19 cellular contexts compared by ENCODE assay signal in genomic region chr20:17059465-17059864, GRCh38.
A peak's percentile ranks its signal among the peaks of the same experiment; 100 is the strongest.
DNase-seq lines count a peak whose midpoint lies in the region; ATAC-seq, FAIRE-seq and TF ChIP-seq lines count a peak whose summit lies in the region.
"Had no signal": no experiment of that assay in that cellular context is flagged by ENCODE, and none has a peak within 500 bp of the region (broad histone marks: within the 10 kb centered on the region; RNA-seq: fewer than 3 reads in every experiment).

No MANE protein-coding gene starts in this region.

- dilution Hi-C loops in mammary epithelial cell (cut with HindIII; ENCODE audit: low sequenced_read_pairs): no loop called here

- no peaks in the 10 kb centered on the region for H3K27me3 ChIP-seq in mammary epithelial cell (ENCODE audit: insufficient read depth, low read length)
- H3K27me3 ChIP-seq: neutrophil, Peyer's patch, tibial nerve had no signal

- no peaks in the 10 kb centered on the region for H3K36me3 Mint-ChIP-seq in MCF 10A (ENCODE audit: insufficient read depth, unreplicated experiment)
- H3K36me3 Mint-ChIP-seq: IgD-negative memory B cell had no signal

- H3K27ac Mint-ChIP-seq in MCF 10A (ENCODE audit: low read depth, unreplicated experiment): no peak overlapping the region
- H3K27ac Mint-ChIP-seq: GM23338, IgD-negative memory B cell had no signal

- no peaks in the 10 kb centered on the region for H3K36me3 ChIP-seq in mammary epithelial cell (ENCODE audit: insufficient read depth, low read length)
- H3K36me3 ChIP-seq: neutrophil, Peyer's patch, tibial nerve had no signal

- no peaks in the 10 kb centered on the region for H3K4me1 Mint-ChIP-seq in MCF 10A (ENCODE audit: insufficient read depth, unreplicated experiment)
- H3K4me1 Mint-ChIP-seq: GM23338, IgD-negative memory B cell had no signal

- H3K27ac ChIP-seq in mammary epithelial cell (ENCODE audit: insufficient read depth, low read depth, low read length): no peak overlapping the region
- H3K27ac ChIP-seq: epithelial cell of prostate, neutrophil, Peyer's patch, tibial nerve had no signal

- DNase-seq in MCF 10A (ENCODE audit: unreplicated experiment): peak; percentile 66
- DNase-seq in mammary epithelial cell: no peak
- DNase-seq in NCI-H2196 (lab: John Stamatoyannopoulos, UW; ENCODE audit: unreplicated experiment): peak; percentile 81
- peak; percentile 8 for DNase-seq in astrocyte of the cerebellum (ENCODE audit: low read depth)
- DNase-seq in stimulated activated CD4-positive, alpha-beta T cell treated with anti-CD3 and anti-CD28 coated beads, Interleukin-12 subunit alpha, Interleukin-12 subunit beta, amount 100 ng/mL, for 4 hours: no peak
- no peak for DNase-seq in GM12892 (ENCODE audit: insufficient read length)
- DNase-seq: 8988T; central memory CD4-positive, alpha-beta T cell; NCI-H2081; Peyer's patch; small intestine had no signal

- BruUV-seq in MCF 10A (replicated peaks; lab: Mats Ljungman, UMichigan) (no TSS peak), mammary epithelial cell (replicated peaks; lab: Mats Ljungman, UMichigan) (no TSS peak)

- no peaks in the 10 kb centered on the region for H3K27me3 Mint-ChIP-seq in MCF 10A (ENCODE audit: insufficient read depth, unreplicated experiment)
- H3K27me3 Mint-ChIP-seq: IgD-negative memory B cell had no signal

- H2AFZ ChIP-seq in mammary epithelial cell (ENCODE audit: low read depth, low read length): no peak overlapping the region
- H2AFZ ChIP-seq: GM23338 had no signal

- POLR2A ChIA-PET in MCF 10A (lab: Yijun Ruan, JAX): no interaction called here

- no peak overlapping the region for H3K4me2 ChIP-seq in mammary epithelial cell (ENCODE audit: insufficient read depth, low read depth, low read length)
- H3K4me2 ChIP-seq: GM23338 had no signal

- H3K4me3 ChIP-seq in mammary epithelial cell (replicated peaks in 1 of 3; ENCODE audit: insufficient read depth in 1 of 3, low read depth in 2 of 3, low read length in 3 of 3) (no peak overlapping the region), astrocyte of the cerebellum (ENCODE audit: low read depth, low read length) (no peak overlapping the region)
- H3K4me3 ChIP-seq: GM23338, Peyer's patch, tibial nerve had no signal

- ATAC-seq in GM18505 (IDR thresholded peaks at IDR 0.05; ENCODE audit: unreplicated experiment) (no peak), GM21737 (IDR thresholded peaks at IDR 0.05; ENCODE audit: unreplicated experiment) (no peak)
- ATAC-seq: GM23338 had no signal

- H3K4me3 Mint-ChIP-seq in MCF 10A (ENCODE audit: unreplicated experiment): no peak overlapping the region
- H3K4me3 Mint-ChIP-seq: GM23338 had no signal

- H3K9ac ChIP-seq in mammary epithelial cell (ENCODE audit: insufficient read depth, low read length): no peak overlapping the region

- intact Hi-C loops in MCF 10A (cut with micrococcal nuclease) (no loop called here), mammary epithelial cell (cut with micrococcal nuclease) (no loop called here)

- WGBS in mammary epithelial cell (ENCODE audit: low coverage, missing lambda C conversion rate): 48% methylated on average over 7 of the region's 7 CpGs

- CTCF ChIA-PET in MCF 10A (lab: Yijun Ruan, JAX): interaction anchor here (0.9 kb wide), 1 partner anchor 371 kb away, joined by 3 read pairs; no protein-coding TSS in a partner anchor
- CTCF ChIA-PET in mammary epithelial cell (lab: Charles Lee; ENCODE audit: low non-redundant PET): no interaction called here

- no peak for TF ChIP-seq POLR2A in GM18505 (IDR thresholded peaks at IDR 0.05; ENCODE audit: borderline replicate concordance, extremely low read depth, insufficient read depth, insufficient read length)
- TF ChIP-seq POLR2A in GM12892 (IDR thresholded peaks at IDR 0.05; ENCODE audit: low read depth, low read length): no peak

- no peaks in the 10 kb centered on the region for H4K20me1 ChIP-seq in mammary epithelial cell (ENCODE audit: insufficient read depth, low read length)

- peaks cover 29% of the 10 kb centered on the region for H3K9me3 Mint-ChIP-seq in MCF 10A (ENCODE audit: unreplicated experiment)

- TF ChIP-seq CTCF in MCF 10A (IDR thresholded peaks at IDR 0.05; ENCODE audit: unreplicated experiment) (no peak), mammary epithelial cell (conservative IDR thresholded peaks at IDR 0.05 in 1 of 2, IDR thresholded peaks at IDR 0.05 in 1 of 2; ENCODE audit: extremely low read depth in 1 of 2, insufficient read depth in 1 of 2, low read depth in 1 of 2, low read length in 2 of 2) (no peak), astrocyte of the cerebellum (IDR thresholded peaks at IDR 0.05; ENCODE audit: low read depth, low read length, missing control alignments) (no peak)

- H3K4me1 ChIP-seq in mammary epithelial cell (ENCODE audit: insufficient read depth, low read length): no peaks in the 10 kb centered on the region
- H3K4me1 ChIP-seq: Peyer's patch, tibial nerve had no signal

- no peak for FAIRE-seq in GM12892 (lab: Jason Lieb, UNC)
- FAIRE-seq: D721Med, small intestine had no signal

- H3K79me2 ChIP-seq in mammary epithelial cell (ENCODE audit: insufficient read depth, low read length): no peaks in the 10 kb centered on the region

- in situ Hi-C loops in mammary epithelial cell (cut with MboI; ENCODE audit: low sequenced_read_pairs in 2 of 2) (no loop called here), astrocyte of the cerebellum (cut with HindIII; ENCODE audit: low sequenced_read_pairs) (no loop called here)

- peaks cover 9% of the 10 kb centered on the region for H3K9me3 ChIP-seq in mammary epithelial cell (replicated peaks; ENCODE audit: insufficient read depth, low read length)
- H3K9me3 ChIP-seq: neutrophil, Peyer's patch had no signal

Comparison
In these comparisons a context has a peak if more than half of its experiments do, and no peak if none do; other contexts are left out.
1. DNase-seq: peak in MCF 10A (single experiment), NCI-H2196 (single experiment) and astrocyte of the cerebellum (single experiment); none in mammary epithelial cell (single experiment), stimulated activated CD4-positive, alpha-beta T cell treated with anti-CD3 and anti-CD28 coated beads, Interleukin-12 subunit alpha, Interleukin-12 subunit beta, amount 100 ng/mL, for 4 hours (single experiment) and GM12892 (single experiment).